ENCODE assay signal across 8 cellular contexts in genomic region chr16:397736-398332, GRCh38. TPM values are rescaled to one million over a fixed set of nuclear protein-coding genes. Genes with fewer than 3 reads are reported as not detected.
DNase-seq lines count a peak whose midpoint lies in the region; ATAC-seq and TF ChIP-seq lines count a peak whose summit lies in the region.

No MANE protein-coding gene starts in this region.

- H3K27ac ChIP-seq in SK-N-MC: peak overlapping the region; percentile 91
- peak overlapping the region; percentile 65 to 92 for H3K27ac ChIP-seq in coronary artery
- no peak overlapping the region for H3K27ac ChIP-seq in right lobe of liver

- no peaks in the 10 kb centered on the region for H3K27me3 ChIP-seq in right lobe of liver

- H3K4me3 ChIP-seq in SK-N-MC (peak overlapping the region; percentile 64), coronary artery (peak overlapping the region; percentile 82), right lobe of liver (no peak overlapping the region)

- TF ChIP-seq CTCF in GM10266 (IDR thresholded peaks at IDR 0.05; ENCODE audit: control insufficient read depth, insufficient read depth, low read depth, missing control alignments) (peak; percentile 13), coronary artery (IDR thresholded peaks at IDR 0.05) (no peak), right lobe of liver (IDR thresholded peaks at IDR 0.05) (peak; percentile 26 to 39 (median 31))

- no peak for TF ChIP-seq POLR2A in right lobe of liver (IDR thresholded peaks at IDR 0.05)

- peaks cover 25% of the 10 kb centered on the region for H3K36me3 ChIP-seq in SK-N-MC (ENCODE audit: insufficient read depth, low read length)
- no peaks in the 10 kb centered on the region for H3K36me3 ChIP-seq in right lobe of liver

- DNase-seq in 8988T (peak; percentile 82), GM10266 (ENCODE audit: extremely low spot score) (peak; percentile 77), SK-N-MC (ENCODE audit: low read depth, low spot score) (no peak), coronary artery (ENCODE audit: low spot score) (peak; percentile 91), right lobe of liver (peak; percentile 72 to 76 (median 72)), superior temporal gyrus (ENCODE audit: extremely low spot score) (peak; percentile 40), globus pallidus (ENCODE audit: low spot score) (no peak)

- ATAC-seq in right lobe of liver (peak; percentile 20 to 46 (median 34)), HG03280 (IDR thresholded peaks at IDR 0.05; ENCODE audit: unreplicated experiment) (no peak)

- peak overlapping the region; percentile 47 for H3K9ac ChIP-seq in SK-N-MC (ENCODE audit: insufficient read length)

- 30% methylated on average over 2 of the region's 29 CpGs for WGBS in right lobe of liver (ENCODE audit: insufficient coverage, low coverage, low lambda C conversion rate, missing lambda C conversion rate)

- intact Hi-C loops in right lobe of liver (cut with DNase I): loop anchor here in 1 of 2 donors (10.0 kb wide), 1 partner anchor 97 kb away; no protein-coding TSS in a partner anchor

- H3K4me1 ChIP-seq in right lobe of liver: peaks cover 0 to 10% (median 0%) of the 10 kb centered on the region in 4 donors

- no peaks in the 10 kb centered on the region for H3K9me3 ChIP-seq in SK-N-MC (ENCODE audit: low read depth, low read length)
- H3K9me3 ChIP-seq in right lobe of liver: no peaks in the 10 kb centered on the region

RNA-seq across cellular contexts. Expression of gene NME4, which starts 0.8 kb away (rescaled TPM):
- 10 to 100 TPM; 50.3 to 83.6 (median 61.0) TPM for total RNA-seq in right lobe of liver

RNA-seq across cellular contexts. Expression of gene DECR2, which starts 3.9 kb away (rescaled TPM):
- total RNA-seq in right lobe of liver: 100 to 1,000 TPM in 3 of 6 experiments, 10 to 100 TPM in 3; 73.6 to 169 (median 97.0) TPM

RNA-seq across cellular contexts. Expression of gene PGAP6, which starts 16.1 kb away (rescaled TPM):
- 10 to 100 TPM; 24.3 to 44.6 (median 28.0) TPM for total RNA-seq in right lobe of liver

RNA-seq across cellular contexts. Expression of gene MRPL28, which starts 27.5 kb away (rescaled TPM):
- 10 to 100 TPM; 29.9 to 64.7 (median 32.6) TPM for total RNA-seq in right lobe of liver

RNA-seq across cellular contexts. Expression of gene RAB11FIP3, which starts 27.6 kb away (rescaled TPM):
- total RNA-seq in right lobe of liver: 10 to 100 TPM; 19.5 to 38.3 (median 25.5) TPM

Comparison
In these comparisons a context has a peak if more than half of its experiments do, and no peak if none do; other contexts are left out.
1. DNase-seq: peak in 8988T (single experiment), GM10266 (single experiment), coronary artery (single experiment), right lobe of liver (3 of 3) and superior temporal gyrus (single experiment); none in SK-N-MC (single experiment) and globus pallidus (single experiment).
2. H3K27ac ChIP-seq: peak in SK-N-MC (single experiment) and coronary artery (2 of 2); none in right lobe of liver (0 of 3).
3. H3K4me3 ChIP-seq: peak in SK-N-MC (single experiment) and coronary artery (single experiment); none in right lobe of liver (0 of 3).